20 cellular contexts compared by ENCODE assay signal in genomic region chr2:241289053-241289452, GRCh38. TPM values are rescaled to one million over a fixed set of nuclear protein-coding genes. Genes with fewer than 3 reads are reported as not detected.
DNase-seq lines count a peak whose midpoint lies in the region; ATAC-seq and TF ChIP-seq lines count a peak whose summit lies in the region.
"Had no signal": no experiment of that assay in that cellular context is flagged by ENCODE, and none has a peak within 500 bp of the region (broad histone marks: within the 10 kb centered on the region; RNA-seq: fewer than 3 reads in every experiment).

No MANE protein-coding gene starts in this region.

- H3K4me1 ChIP-seq in GM23248 (ENCODE audit: insufficient read depth): 0 out of 2 replicates have a peak, but pooled peaks cover 9% of the 10 kb centered on the region
- H3K4me1 ChIP-seq in psoas muscle: peaks cover 22% of the 10 kb centered on the region
- no peaks in the 10 kb centered on the region for H3K4me1 ChIP-seq in upper lobe of right lung
- H3K4me1 ChIP-seq: BE2C had no signal

- no peaks in the 10 kb centered on the region for H3K9me3 ChIP-seq in GM23248 (ENCODE audit: low read depth)
- H3K9me3 ChIP-seq in psoas muscle: no peaks in the 10 kb centered on the region
- H3K9me3 ChIP-seq in upper lobe of right lung: no peaks in the 10 kb centered on the region
- H3K9me3 ChIP-seq: BE2C, MG63 had no signal

- H3K4me3 Mint-ChIP-seq in activated CD8-positive, alpha-beta memory T cell treated with anti-CD3 and anti-CD28 coated beads, Interleukin-2, amount 10 ng/mL, durations not matched to agents 7 days and 5 days: no peak overlapping the region
- no peak overlapping the region for H3K4me3 Mint-ChIP-seq in central memory CD8-positive, alpha-beta T cell
- H3K4me3 Mint-ChIP-seq: CD4-positive, alpha-beta memory T cell had no signal

- no peaks in the 10 kb centered on the region for H3K27me3 Mint-ChIP-seq in activated CD8-positive, alpha-beta memory T cell treated with anti-CD3 and anti-CD28 coated beads, Interleukin-2, amount 10 ng/mL, durations not matched to agents 7 days and 5 days
- H3K27me3 Mint-ChIP-seq in central memory CD8-positive, alpha-beta T cell: no peaks in the 10 kb centered on the region
- H3K27me3 Mint-ChIP-seq: CD4-positive, alpha-beta memory T cell had no signal

- no peak overlapping the region for H3K27ac ChIP-seq in GM23248
- H3K27ac ChIP-seq in psoas muscle: no peak overlapping the region
- no peak overlapping the region for H3K27ac ChIP-seq in upper lobe of right lung

- no peak overlapping the region for H2AFZ ChIP-seq in GM23248

- DNase-seq in activated CD8-positive, alpha-beta memory T cell treated with anti-CD3 and anti-CD28 coated beads, Interleukin-2, amount 10 ng/mL, durations not matched to agents 7 days and 5 days: no peak
- DNase-seq in activated CD8-positive, alpha-beta memory T cell treated with anti-CD3 and anti-CD28 coated beads for 24 hours: no peak
- peak; percentile 7 for DNase-seq in GM23248
- DNase-seq in central memory CD8-positive, alpha-beta T cell (ENCODE audit: low spot score in 2 of 2): no peak
- DNase-seq in psoas muscle: no peak
- DNase-seq in upper lobe of right lung: no peak
- DNase-seq in NOMO-1 (lab: John Stamatoyannopoulos, UW; ENCODE audit: unreplicated experiment in 2 of 2): no peak
- no peak for DNase-seq in islet precursor cell
- DNase-seq: 8988T; BE2C; CD4-positive, alpha-beta memory T cell; DMS79; GOT3; MG63; NCI-H1092; NCI-H2081 treated with DMSO at 0.1 percent for 48 hours; NCI-H510A; NCI-H774; SIG-M5 had no signal

- peaks cover 100% of the 10 kb centered on the region for H3K79me2 ChIP-seq in GM23248 (ENCODE audit: insufficient read depth)

- H3K36me3 ChIP-seq in GM23248 (ENCODE audit: low read depth): no peaks in the 10 kb centered on the region
- H3K36me3 ChIP-seq in psoas muscle (ENCODE audit: insufficient read depth in 1 of 2, low read depth in 1 of 2): no peaks in the 10 kb centered on the region
- no peaks in the 10 kb centered on the region for H3K36me3 ChIP-seq in upper lobe of right lung
- H3K36me3 ChIP-seq: BE2C had no signal

- H3K4me3 ChIP-seq in GM23248: no peak overlapping the region
- H3K4me3 ChIP-seq in psoas muscle: no peak overlapping the region
- no peak overlapping the region for H3K4me3 ChIP-seq in upper lobe of right lung
- H3K4me3 ChIP-seq: MG63 had no signal

- no peaks in the 10 kb centered on the region for H3K9me2 ChIP-seq in GM23248 (ENCODE audit: insufficient read depth)

- H3K4me1 Mint-ChIP-seq in activated CD8-positive, alpha-beta memory T cell treated with anti-CD3 and anti-CD28 coated beads, Interleukin-2, amount 10 ng/mL, durations not matched to agents 7 days and 5 days: peaks cover 13% of the 10 kb centered on the region
- peaks cover 45% of the 10 kb centered on the region for H3K4me1 Mint-ChIP-seq in central memory CD8-positive, alpha-beta T cell

- no peak for ATAC-seq in activated CD8-positive, alpha-beta memory T cell treated with anti-CD3 and anti-CD28 coated beads, Interleukin-2, amount 10 ng/mL, durations not matched to agents 7 days and 5 days
- ATAC-seq in central memory CD8-positive, alpha-beta T cell (replicated peaks; ENCODE audit: extremely low read depth, poor library complexity, severe bottlenecking): no peak
- ATAC-seq in psoas muscle (peak in 3 of 4 donors; percentile 53 to 63 (median 60)), upper lobe of right lung (no peak)
- ATAC-seq: Panc1 had no signal

- H3K9me3 Mint-ChIP-seq in activated CD8-positive, alpha-beta memory T cell treated with anti-CD3 and anti-CD28 coated beads, Interleukin-2, amount 10 ng/mL, durations not matched to agents 7 days and 5 days (ENCODE audit: low read depth): no peaks in the 10 kb centered on the region
- H3K9me3 Mint-ChIP-seq in central memory CD8-positive, alpha-beta T cell: no peaks in the 10 kb centered on the region

- intact Hi-C loops in psoas muscle (cut with DNase I) (no loop called here), upper lobe of right lung (cut with DNase I) (no loop called here)

- H3K4me2 ChIP-seq in GM23248 (ENCODE audit: unreplicated experiment): no peak overlapping the region

- peaks cover 23% of the 10 kb centered on the region for H3K36me3 Mint-ChIP-seq in activated CD8-positive, alpha-beta memory T cell treated with anti-CD3 and anti-CD28 coated beads, Interleukin-2, amount 10 ng/mL, durations not matched to agents 7 days and 5 days
- H3K36me3 Mint-ChIP-seq in central memory CD8-positive, alpha-beta T cell (ENCODE audit: insufficient read depth): peaks cover 8% of the 10 kb centered on the region

- 69 to 73% methylated on average over 4 of the region's 4 CpGs for WGBS in GM23248 (ENCODE audit: low coverage in 1 of 2, low lambda C conversion rate in 2 of 2, missing lambda C conversion rate in 2 of 2), 2 experiments
- 70 to 72% (median 71%) methylated on average over 4 of the region's 4 CpGs for whole genome bisulfite sequencing in psoas muscle, 3 donors

- no peak overlapping the region for H3K9ac ChIP-seq in GM23248

- peaks cover 4% of the 10 kb centered on the region; the same call in 1 of the 2 replicates for H4K20me1 ChIP-seq in GM23248 (ENCODE audit: insufficient read depth)

- peak overlapping the region; percentile 38 for H3K27ac Mint-ChIP-seq in activated CD8-positive, alpha-beta memory T cell treated with anti-CD3 and anti-CD28 coated beads, Interleukin-2, amount 10 ng/mL, durations not matched to agents 7 days and 5 days
- H3K27ac Mint-ChIP-seq in central memory CD8-positive, alpha-beta T cell (ENCODE audit: low read depth): peak overlapping the region; percentile 38

- no peak for TF ChIP-seq CTCF in psoas muscle (IDR thresholded peaks at IDR 0.05)
- no peak for TF ChIP-seq CTCF in upper lobe of right lung (IDR thresholded peaks at IDR 0.05)

- in situ Hi-C loops in GM23248 (cut with MboI): no loop called here

- H3K27me3 ChIP-seq in GM23248 (replicated peaks; ENCODE audit: insufficient read depth): no peaks in the 10 kb centered on the region
- H3K27me3 ChIP-seq in psoas muscle (ENCODE audit: insufficient read depth in 3 of 3, low read length in 2 of 3): no peaks in the 10 kb centered on the region
- no peaks in the 10 kb centered on the region for H3K27me3 ChIP-seq in upper lobe of right lung
- H3K27me3 ChIP-seq: BE2C, MG63 had no signal

- peaks cover 5% of the 10 kb centered on the region for H3F3A ChIP-seq in GM23248 (ENCODE audit: insufficient read depth)

- CTCF ChIA-PET in activated CD8-positive, alpha-beta memory T cell treated with anti-CD3 and anti-CD28 coated beads, Interleukin-2, amount 10 ng/mL, durations not matched to agents 7 days and 5 days (lab: Charles Lee): no interaction called here

RNA-seq across cellular contexts. Expression of gene HDLBP, which starts 26.4 kb away (rescaled TPM):
- 100 to 1,000 TPM; 176 to 232 TPM for total RNA-seq in activated CD8-positive, alpha-beta memory T cell treated with anti-CD3 and anti-CD28 coated beads, Interleukin-2, amount 10 ng/mL, durations not matched to agents 7 days and 5 days
- 707 and 711 TPM in 2 replicates for total RNA-seq in GM23248 (2014; rRNA removed; shearing (Covaris generic))
- 602 and 613 TPM in 2 replicates for polyA plus RNA-seq in GM23248 (2016; fragmentation: Nextera tagmentation; extraction: Ambion mirVana)
- total RNA-seq in psoas muscle: 100 to 1,000 TPM; 349 to 526 (median 469) TPM
- polyA plus RNA-seq in psoas muscle: 100 to 1,000 TPM; 264 to 421 (median 283) TPM
- 444 TPM for total RNA-seq in upper lobe of right lung

RNA-seq across cellular contexts. Expression of gene SEPTIN2, which starts 26.7 kb away (rescaled TPM):
- 100 to 1,000 TPM; 242 to 290 TPM for total RNA-seq in activated CD8-positive, alpha-beta memory T cell treated with anti-CD3 and anti-CD28 coated beads, Interleukin-2, amount 10 ng/mL, durations not matched to agents 7 days and 5 days
- total RNA-seq in GM23248 (2014; rRNA removed; shearing (Covaris generic)): 480 and 499 TPM in 2 replicates
- polyA plus RNA-seq in GM23248 (2016; fragmentation: Nextera tagmentation; extraction: Ambion mirVana): 512 and 518 TPM in 2 replicates
- total RNA-seq in psoas muscle: 100 to 1,000 TPM in 3 of 4 donors, 10 to 100 TPM in 1; 86.4 to 161 (median 126) TPM
- 100 to 1,000 TPM in 1 of 3 donors, 10 to 100 TPM in 2; 68.8 to 122 (median 90.0) TPM for polyA plus RNA-seq in psoas muscle
- 264 TPM for total RNA-seq in upper lobe of right lung

Comparison
In these comparisons a context has a peak if more than half of its experiments do, and no peak if none do; other contexts are left out.
1. ATAC-seq: peak in psoas muscle (3 of 4); none in activated CD8-positive, alpha-beta memory T cell treated with anti-CD3 and anti-CD28 coated beads, Interleukin-2, amount 10 ng/mL, durations not matched to agents 7 days and 5 days (single experiment), central memory CD8-positive, alpha-beta T cell (single experiment) and upper lobe of right lung (single experiment).